Comparison of ENCODE assay signal across 10 cellular contexts in the genomic region with DNA sequence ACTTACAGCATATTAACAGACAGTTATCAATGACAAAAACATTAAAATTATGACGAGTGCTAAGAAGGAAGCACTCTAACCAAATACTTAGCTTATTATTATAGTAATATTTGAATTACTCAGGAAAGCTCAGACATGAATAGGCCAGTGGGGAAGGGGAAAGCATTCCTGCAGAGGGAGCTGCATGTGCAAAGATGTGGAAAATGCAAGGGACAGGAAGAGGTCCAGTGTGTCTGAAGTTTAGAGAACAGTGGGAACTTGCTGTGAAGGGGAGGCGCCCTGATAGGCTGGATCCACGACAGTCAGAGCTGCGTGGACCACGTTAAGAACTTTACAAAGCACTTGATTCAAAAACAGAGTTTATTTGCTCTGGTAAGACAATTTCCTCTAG. TPM values are rescaled to one million over a fixed set of nuclear protein-coding genes. Genes with fewer than 3 reads are reported as not detected.
A peak's percentile ranks its signal among the peaks of the same experiment; 100 is the strongest.
DNase-seq lines count a peak whose midpoint lies in the region; ATAC-seq, FAIRE-seq and TF ChIP-seq lines count a peak whose summit lies in the region.
"Had no signal": no experiment of that assay in that cellular context is flagged by ENCODE, and none has a peak within 500 bp of the region (broad histone marks: within the 10 kb centered on the region; RNA-seq: fewer than 3 reads in every experiment).

No MANE protein-coding gene starts in this region.

- TF ChIP-seq CTCF in astrocyte (IDR thresholded peaks at IDR 0.05; ENCODE audit: insufficient read depth, low read depth, low read length) (no peak), neutrophil (IDR thresholded peaks at IDR 0.05) (no peak)

- no peak overlapping the region for H3K4me3 Mint-ChIP-seq in astrocyte (ENCODE audit: unreplicated experiment)
- H3K4me3 Mint-ChIP-seq in activated T-cell treated with anti-CD3 and anti-CD28 coated beads, Interleukin-2, amount 50 U/mL, for 72 hours, result no peak overlapping the region

- no peaks in the 10 kb centered on the region for H3K9me3 ChIP-seq in astrocyte (ENCODE audit: insufficient read depth, low read depth, low read length)
- no peaks in the 10 kb centered on the region for H3K9me3 ChIP-seq in neutrophil

- H3K4me1 ChIP-seq in astrocyte (ENCODE audit: insufficient read depth, low read length) (peaks cover 6% of the 10 kb centered on the region), neutrophil (ENCODE audit: control insufficient read depth in 1 of 2, insufficient read depth in 1 of 2, low read depth in 1 of 2, low read length in 1 of 2) (peaks cover 18 to 21% of the 10 kb centered on the region in 2 experiments)

- H4K20me1 ChIP-seq in astrocyte (ENCODE audit: insufficient read depth, low read length), result no peaks in the 10 kb centered on the region

- H2AFZ ChIP-seq in astrocyte (ENCODE audit: low read depth, low read length), result no peak overlapping the region

- peaks cover 20% of the 10 kb centered on the region for H3K79me2 ChIP-seq in astrocyte (ENCODE audit: insufficient read depth, low read length)

- peaks cover 4% of the 10 kb centered on the region for H3K27me3 Mint-ChIP-seq in astrocyte (ENCODE audit: low read depth, unreplicated experiment)
- peaks cover 18% of the 10 kb centered on the region for H3K27me3 Mint-ChIP-seq in activated T-cell treated with anti-CD3 and anti-CD28 coated beads, Interleukin-2, amount 50 U/mL, for 72 hours (ENCODE audit: low read depth)

- no peaks in the 10 kb centered on the region for H3K36me3 ChIP-seq in astrocyte (ENCODE audit: insufficient read depth, low read length)
- H3K36me3 ChIP-seq in neutrophil, result no peaks in the 10 kb centered on the region

- no peaks in the 10 kb centered on the region for H3K27me3 ChIP-seq in astrocyte (ENCODE audit: insufficient read depth, low read length)
- peaks cover 23% of the 10 kb centered on the region for H3K27me3 ChIP-seq in neutrophil

- H3K4me2 ChIP-seq in astrocyte (ENCODE audit: low read length), result peak overlapping the region; percentile 99

- no peak for FAIRE-seq in astrocyte (lab: Jason Lieb, UNC)
- FAIRE-seq: frontal cortex had no signal

- DNase-seq in DMS153 (lab: John Stamatoyannopoulos, UW) (peak; percentile 9), HuH-7 (ENCODE audit: low spot score) (peak; percentile 52), astrocyte (ENCODE audit: low read depth) (no peak), NCI-H2081 (lab: John Stamatoyannopoulos, UW) (no peak)
- DNase-seq in activated T-cell treated with anti-CD3 and anti-CD28 coated beads, Interleukin-2, amount 50 U/mL, for 72 hours, result no peak
- DNase-seq in activated naive CD4-positive, alpha-beta T cell treated with anti-CD3 and anti-CD28 coated beads, Interleukin-2, amount 50 U/mL, for 72 hours (ENCODE audit: low spot score in 2 of 2), result no peak
- DNase-seq: activated effector memory CD4-positive, alpha-beta T cell treated with anti-CD3 and anti-CD28 coated beads, Interleukin-2, amount 50 U/mL, for 16 hours had no signal

- H3K9me3 Mint-ChIP-seq in astrocyte (ENCODE audit: unreplicated experiment), result no peaks in the 10 kb centered on the region
- H3K9me3 Mint-ChIP-seq in activated T-cell treated with anti-CD3 and anti-CD28 coated beads, Interleukin-2, amount 50 U/mL, for 72 hours, result no peaks in the 10 kb centered on the region
- no peaks in the 10 kb centered on the region for H3K9me3 Mint-ChIP-seq in activated naive CD4-positive, alpha-beta T cell treated with anti-CD3 and anti-CD28 coated beads, Interleukin-2, amount 50 U/mL, for 72 hours

- ATAC-seq in GM21367 (IDR thresholded peaks at IDR 0.05; ENCODE audit: unreplicated experiment), result no peak
- ATAC-seq in activated T-cell treated with anti-CD3 and anti-CD28 coated beads, Interleukin-2, amount 50 U/mL, for 72 hours (replicated peaks in 1 of 2), result no peak
- no peak for ATAC-seq in activated naive CD4-positive, alpha-beta T cell treated with anti-CD3 and anti-CD28 coated beads, Interleukin-2, amount 50 U/mL, for 72 hours

- H3K27ac ChIP-seq in astrocyte (ENCODE audit: low read depth, low read length) (no peak overlapping the region), neutrophil (no peak overlapping the region)

- H3K9ac ChIP-seq in astrocyte (ENCODE audit: low read length), result no peak overlapping the region

- no peaks in the 10 kb centered on the region for H3K4me1 Mint-ChIP-seq in astrocyte (ENCODE audit: low read depth, unreplicated experiment)
- H3K4me1 Mint-ChIP-seq in activated T-cell treated with anti-CD3 and anti-CD28 coated beads, Interleukin-2, amount 50 U/mL, for 72 hours (ENCODE audit: low read depth), result peaks cover 11% of the 10 kb centered on the region

- no peak overlapping the region for H3K27ac Mint-ChIP-seq in astrocyte (ENCODE audit: unreplicated experiment)
- no peak overlapping the region for H3K27ac Mint-ChIP-seq in activated T-cell treated with anti-CD3 and anti-CD28 coated beads, Interleukin-2, amount 50 U/mL, for 72 hours
- H3K27ac Mint-ChIP-seq in activated naive CD4-positive, alpha-beta T cell treated with anti-CD3 and anti-CD28 coated beads, Interleukin-2, amount 50 U/mL, for 72 hours, result no peak overlapping the region

- H3K4me3 ChIP-seq in astrocyte (ENCODE audit: insufficient read depth, low read depth, low read length) (peak overlapping the region; percentile 96), neutrophil (ENCODE audit: low read depth in 1 of 2, low read length in 1 of 2) (peak overlapping the region; percentile 88 to 94)

- no peaks in the 10 kb centered on the region for H3K36me3 Mint-ChIP-seq in astrocyte (ENCODE audit: low read depth, unreplicated experiment)
- peaks cover 0 to 2% of the 10 kb centered on the region in 2 donors for H3K36me3 Mint-ChIP-seq in activated T-cell treated with anti-CD3 and anti-CD28 coated beads, Interleukin-2, amount 50 U/mL, for 72 hours (ENCODE audit: insufficient read depth in 2 of 2)
- H3K36me3 Mint-ChIP-seq in activated naive CD4-positive, alpha-beta T cell treated with anti-CD3 and anti-CD28 coated beads, Interleukin-2, amount 50 U/mL, for 72 hours, result peaks cover 0 to 4% of the 10 kb centered on the region in 2 donors

RNA-seq across cellular contexts. Expression of a gene that starts 1.2 kb away (rescaled TPM):
- 18.4 and 19.0 TPM in 2 replicates for total RNA-seq in astrocyte
- total RNA-seq in activated T-cell treated with anti-CD3 and anti-CD28 coated beads, Interleukin-2, amount 50 U/mL, for 72 hours, result 10 to 100 TPM; 15.1 to 21.6 TPM
- total RNA-seq in activated naive CD4-positive, alpha-beta T cell treated with anti-CD3 and anti-CD28 coated beads, Interleukin-2, amount 50 U/mL, for 72 hours, result 10 to 100 TPM; 23.3 to 40.6 TPM

RNA-seq across cellular contexts. Expression of a gene that starts 16.2 kb away (rescaled TPM):
- not detected in 2 replicates for total RNA-seq in astrocyte
- total RNA-seq in activated T-cell treated with anti-CD3 and anti-CD28 coated beads, Interleukin-2, amount 50 U/mL, for 72 hours, result 10 to 100 TPM; 21.3 to 28.9 TPM
- 10 to 100 TPM; 12.1 to 44.7 TPM for total RNA-seq in activated naive CD4-positive, alpha-beta T cell treated with anti-CD3 and anti-CD28 coated beads, Interleukin-2, amount 50 U/mL, for 72 hours

Comparison
In these comparisons a context has a peak if more than half of its experiments do, and no peak if none do; other contexts are left out.
1. DNase-seq: peak in DMS153 (single experiment) and HuH-7 (single experiment); none in astrocyte (single experiment), NCI-H2081 (0 of 2), activated T-cell treated with anti-CD3 and anti-CD28 coated beads, Interleukin-2, amount 50 U/mL, for 72 hours (0 of 2) and activated naive CD4-positive, alpha-beta T cell treated with anti-CD3 and anti-CD28 coated beads, Interleukin-2, amount 50 U/mL, for 72 hours (0 of 2).
2. RNA of a gene that starts 16.2 kb away (total RNA-seq): 12.1 to 44.7 TPM in activated naive CD4-positive, alpha-beta T cell treated with anti-CD3 and anti-CD28 coated beads, Interleukin-2, amount 50 U/mL, for 72 hours and 21.3 to 28.9 TPM in activated T-cell treated with anti-CD3 and anti-CD28 coated beads, Interleukin-2, amount 50 U/mL, for 72 hours; not detected in astrocyte; every median in the first group is over 10 times any median in the second.